8 cellular contexts compared by ENCODE assay signal in the genomic region with DNA sequence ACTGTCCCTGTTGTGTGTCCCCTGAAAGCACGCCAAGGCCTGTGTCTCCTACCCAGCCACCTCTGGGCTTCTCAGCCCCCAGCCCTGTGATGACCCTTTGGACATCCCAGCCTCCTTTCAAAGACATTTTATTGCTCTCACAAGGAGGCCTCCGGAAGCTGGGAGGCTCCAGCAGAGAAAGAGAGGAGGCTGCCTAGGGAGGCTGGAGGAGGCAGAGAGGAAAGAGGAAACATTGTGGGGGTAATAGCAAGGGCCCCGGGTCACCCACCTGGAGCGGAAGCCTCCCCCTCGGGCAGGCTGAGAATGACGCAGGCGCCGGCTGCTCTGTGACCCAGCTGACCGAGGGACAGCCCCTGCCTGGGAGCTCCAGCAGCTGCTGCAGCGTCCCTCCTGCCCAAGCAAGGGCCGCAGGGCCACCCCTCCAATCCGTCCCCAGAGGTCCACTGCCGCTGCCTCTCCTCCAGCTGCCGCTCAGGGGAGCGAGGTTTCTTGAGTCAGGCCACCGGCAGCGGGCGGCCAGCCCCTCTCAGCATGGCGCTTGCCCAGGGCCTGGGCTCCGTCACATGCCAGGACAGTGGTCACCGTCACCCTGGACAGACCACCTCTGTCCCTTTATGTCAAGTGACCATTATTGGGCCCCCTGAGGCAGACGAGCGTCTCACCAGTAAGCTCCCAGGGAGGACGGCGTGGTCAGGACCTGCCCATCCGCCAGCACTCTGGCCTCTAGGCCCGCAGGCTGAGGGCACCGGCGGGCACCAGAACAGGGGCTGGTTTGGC.
DNase-seq lines count a peak whose midpoint lies in the region; ATAC-seq lines count a peak whose summit lies in the region.

No MANE protein-coding gene starts in this region.

- peaks cover 53% of the 10 kb centered on the region for H3K27me3 ChIP-seq in iPS-15b (ENCODE audit: control insufficient read depth, insufficient read depth, low read length)

- H3K9me3 Mint-ChIP-seq in stimulated activated naive CD8-positive, alpha-beta T cell treated with anti-CD3 and anti-CD28 coated beads, Interleukin-15, Interleukin-2, amounts not matched to agents 100 ng/mL and 50 ng/mL, for 24 hours, result no peaks in the 10 kb centered on the region

- DNase-seq in NCI-H146 (lab: John Stamatoyannopoulos, UW) (peak; percentile 37), NCI-H146 treated with DMSO at 0.1 percent for 48 hours (lab: John Stamatoyannopoulos, UW; ENCODE audit: unreplicated experiment) (no peak), UCSD-AML1 (lab: John Stamatoyannopoulos, UW; ENCODE audit: unreplicated experiment) (peak; percentile 75), NCI-H526 treated with DMSO at 0.1 percent for 48 hours (lab: John Stamatoyannopoulos, UW) (no peak)

- H3K4me3 ChIP-seq in iPS-15b (ENCODE audit: low read depth, low read length), result peak overlapping the region; percentile 63

- H3K4me3 Mint-ChIP-seq in stimulated activated naive CD8-positive, alpha-beta T cell treated with anti-CD3 and anti-CD28 coated beads, Interleukin-15, Interleukin-2, amounts not matched to agents 100 ng/mL and 50 ng/mL, for 24 hours, result peak overlapping the region; percentile 23

- H3K9me3 ChIP-seq in iPS-15b (ENCODE audit: control insufficient read depth, insufficient read depth, low read length), result no peaks in the 10 kb centered on the region

- ATAC-seq in GM18519 (IDR thresholded peaks at IDR 0.05; ENCODE audit: low FRiP score, unreplicated experiment), result no peak
- ATAC-seq in GM21723 (IDR thresholded peaks at IDR 0.05; ENCODE audit: unreplicated experiment), result no peak

- no peaks in the 10 kb centered on the region for H3K36me3 ChIP-seq in iPS-15b (ENCODE audit: control insufficient read depth, insufficient read depth, low read length)

- H3K36me3 Mint-ChIP-seq in stimulated activated naive CD8-positive, alpha-beta T cell treated with anti-CD3 and anti-CD28 coated beads, Interleukin-15, Interleukin-2, amounts not matched to agents 100 ng/mL and 50 ng/mL, for 24 hours (ENCODE audit: low read depth), result no peaks in the 10 kb centered on the region

- H3K27me3 Mint-ChIP-seq in stimulated activated naive CD8-positive, alpha-beta T cell treated with anti-CD3 and anti-CD28 coated beads, Interleukin-15, Interleukin-2, amounts not matched to agents 100 ng/mL and 50 ng/mL, for 24 hours, result peaks cover 26% of the 10 kb centered on the region

- H3K4me1 Mint-ChIP-seq in stimulated activated naive CD8-positive, alpha-beta T cell treated with anti-CD3 and anti-CD28 coated beads, Interleukin-15, Interleukin-2, amounts not matched to agents 100 ng/mL and 50 ng/mL, for 24 hours (ENCODE audit: low read depth), result peaks cover 29% of the 10 kb centered on the region

- peaks cover 2% of the 10 kb centered on the region for H3K4me1 ChIP-seq in iPS-15b (ENCODE audit: control insufficient read depth, insufficient read depth, low read length)

- H3K27ac Mint-ChIP-seq in stimulated activated naive CD8-positive, alpha-beta T cell treated with anti-CD3 and anti-CD28 coated beads, Interleukin-15, Interleukin-2, amounts not matched to agents 100 ng/mL and 50 ng/mL, for 24 hours, result no peak overlapping the region

- H3K9ac ChIP-seq in iPS-15b (ENCODE audit: low read depth, low read length), result no peak overlapping the region

Comparison
In these comparisons a context has a peak if more than half of its experiments do, and no peak if none do; other contexts are left out.
1. DNase-seq: peak in NCI-H146 (single experiment) and UCSD-AML1 (single experiment); none in NCI-H146 treated with DMSO at 0.1 percent for 48 hours (single experiment) and NCI-H526 treated with DMSO at 0.1 percent for 48 hours (single experiment).